24 cellular contexts compared by ENCODE assay signal in the genomic region with DNA sequence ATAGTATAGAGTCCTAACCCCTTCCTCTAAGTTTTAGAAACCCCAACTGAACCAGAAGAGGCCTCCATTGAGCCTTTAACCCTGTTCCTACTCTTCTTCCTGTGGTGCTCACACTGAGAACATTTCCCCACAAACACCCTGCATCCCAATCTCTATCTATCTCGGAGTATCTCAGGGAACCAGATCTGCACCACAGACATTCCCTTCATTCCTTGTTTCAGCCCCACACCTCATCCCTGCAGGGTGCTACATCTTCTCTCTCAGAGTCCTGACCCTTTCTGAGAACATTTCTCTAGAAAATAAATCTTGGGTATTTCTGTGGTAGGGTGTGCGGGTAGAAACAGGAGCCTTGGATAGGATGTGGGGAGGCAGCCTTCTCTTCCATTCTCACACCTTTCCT.
DNase-seq lines count a peak whose midpoint lies in the region; ATAC-seq, FAIRE-seq and TF ChIP-seq lines count a peak whose summit lies in the region.
"Had no signal": no experiment of that assay in that cellular context is flagged by ENCODE, and none has a peak within 500 bp of the region (broad histone marks: within the 10 kb centered on the region; RNA-seq: fewer than 3 reads in every experiment).

No MANE protein-coding gene starts in this region.

- H3K4ac ChIP-seq in mesenchymal stem cell (ENCODE audit: low read depth in 1 of 2, low read length in 2 of 2) = no peak overlapping the region

- H3K27ac Mint-ChIP-seq in T-helper 17 cell (peak overlapping the region; percentile 49), endothelial cell (ENCODE audit: unreplicated experiment) (no peak overlapping the region)
- H3K27ac Mint-ChIP-seq: HFFc6 had no signal

- H3K27ac ChIP-seq in A549 = peak overlapping the region; percentile 25 to 62; a peak in 5 of 6 replicates
- H3K27ac ChIP-seq in mesenchymal stem cell (ENCODE audit: low read length, poor library complexity, severe bottlenecking) = peak overlapping the region; percentile 66

- H3K27me3 Mint-ChIP-seq in T-helper 17 cell (peaks cover 30% of the 10 kb centered on the region), endothelial cell (ENCODE audit: unreplicated experiment) (no peaks in the 10 kb centered on the region)

- H3K27me3 ChIP-seq in mesenchymal stem cell (ENCODE audit: control insufficient read depth in 1 of 2, insufficient read depth in 1 of 2, low read length in 2 of 2) = no peaks in the 10 kb centered on the region
- H3K27me3 ChIP-seq: BE2C had no signal

- H2BK5ac ChIP-seq in mesenchymal stem cell (ENCODE audit: low read depth, low read length, poor library complexity, severe bottlenecking) = no peak overlapping the region

- H3K9me3 ChIP-seq in A549 (no peaks in the 10 kb centered on the region), T-helper 17 cell (ENCODE audit: control insufficient read depth, low read length, poor library complexity, severe bottlenecking) (no peaks in the 10 kb centered on the region), mesenchymal stem cell (ENCODE audit: control insufficient read depth, low read length) (no peaks in the 10 kb centered on the region)
- H3K9me3 ChIP-seq: BE2C had no signal

- H3K9me3 Mint-ChIP-seq in endothelial cell (ENCODE audit: unreplicated experiment) = no peaks in the 10 kb centered on the region
- H3K9me3 Mint-ChIP-seq: CD8-positive, alpha-beta memory T cell; HFFc6 had no signal

- H2BK15ac ChIP-seq in mesenchymal stem cell (ENCODE audit: low read depth, poor library complexity, severe bottlenecking) = no peak overlapping the region

- H2BK120ac ChIP-seq in mesenchymal stem cell (ENCODE audit: low read depth, low read length) = no peak overlapping the region

- peak overlapping the region; percentile 3; the same call in 1 of the 3 replicates for H3K4me2 ChIP-seq in A549
- no peak overlapping the region for H3K4me2 ChIP-seq in mesenchymal stem cell (ENCODE audit: low read length, poor library complexity, severe bottlenecking)

- H3K4me3 Mint-ChIP-seq in T-helper 17 cell (no peak overlapping the region), endothelial cell (ENCODE audit: unreplicated experiment) (no peak overlapping the region)
- H3K4me3 Mint-ChIP-seq: CD4-positive, CD25-positive, alpha-beta regulatory T cell; CD8-positive, alpha-beta memory T cell; HFFc6 had no signal

- no peaks in the 10 kb centered on the region for H3K36me3 ChIP-seq in mesenchymal stem cell (ENCODE audit: control insufficient read depth in 1 of 2, insufficient read depth in 2 of 2, low read depth in 1 of 2, low read length in 2 of 2)
- H3K36me3 ChIP-seq: BE2C had no signal

- no peak overlapping the region for H3K23ac ChIP-seq in mesenchymal stem cell (ENCODE audit: low read length in 2 of 2)

- TF ChIP-seq POLR2A in A549 (IDR thresholded peaks at IDR 0.05; ENCODE audit: low read length) = no peak

- FAIRE-seq in A549 (lab: Jason Lieb, UNC) (no peak), GM19239 (lab: Jason Lieb, UNC) (no peak)
- FAIRE-seq: GM12892, GM18507, HTR-8/SVneo had no signal

- H3K79me1 ChIP-seq in mesenchymal stem cell (replicated peaks; ENCODE audit: low read length, poor library complexity, severe bottlenecking) = peaks cover 3% of the 10 kb centered on the region

- no peak overlapping the region for H2BK12ac ChIP-seq in mesenchymal stem cell (ENCODE audit: low read length in 2 of 2)

- H4K91ac ChIP-seq in mesenchymal stem cell (ENCODE audit: low read length) = no peak overlapping the region

- TF ChIP-seq EP300 in A549 (IDR thresholded peaks at IDR 0.05) = no peak

- in situ Hi-C loops in astrocyte of the spinal cord (cut with HindIII; ENCODE audit: low sequenced_read_pairs) = no loop called here

- peak overlapping the region; percentile 19 for H2AK5ac ChIP-seq in mesenchymal stem cell (ENCODE audit: low read length, severe bottlenecking)

- H3K4me1 ChIP-seq in A549 (peaks cover 75% of the 10 kb centered on the region), mesenchymal stem cell (ENCODE audit: control insufficient read depth, insufficient read depth, low read depth, low read length) (no peaks in the 10 kb centered on the region)

- no peak overlapping the region for H2AFZ ChIP-seq in mesenchymal stem cell (ENCODE audit: low read depth, low read length)

- CTCF ChIA-PET in A549 (lab: Yijun Ruan, JAX) = interaction anchor here (2.2 kb wide), 1 partner anchor 197 kb away, joined by 9 read pairs; no protein-coding TSS in a partner anchor

- peaks cover 4% of the 10 kb centered on the region for H3K4me1 Mint-ChIP-seq in T-helper 17 cell
- H3K4me1 Mint-ChIP-seq in endothelial cell (ENCODE audit: unreplicated experiment) = no peaks in the 10 kb centered on the region
- H3K4me1 Mint-ChIP-seq: CD4-positive, CD25-positive, alpha-beta regulatory T cell; CD8-positive, alpha-beta memory T cell had no signal

- ATAC-seq in A549 (no peak; a peak in 2 of 6 replicates), T-helper 17 cell (no peak)
- ATAC-seq: HCT116 had no signal

- TF ChIP-seq CTCF in A549 (IDR thresholded peaks at IDR 0.05) = no peak
- no peak for TF ChIP-seq CTCF in astrocyte of the spinal cord (IDR thresholded peaks at IDR 0.05; ENCODE audit: low read depth, low read length)
- TF ChIP-seq CTCF in endothelial cell (IDR thresholded peaks at IDR 0.05; ENCODE audit: unreplicated experiment) = no peak

- H4K8ac ChIP-seq in mesenchymal stem cell (ENCODE audit: low read length) = no peak overlapping the region

- H3K18ac ChIP-seq in mesenchymal stem cell (ENCODE audit: low read depth in 1 of 2, low read length in 2 of 2) = no peak overlapping the region

- no peak overlapping the region for H3K9ac ChIP-seq in mesenchymal stem cell (ENCODE audit: low read length)

- DNase-seq in A549 (ENCODE audit: low read depth in 1 of 2, low spot score in 1 of 2) (no peak), T-helper 17 cell (no peak), astrocyte of the spinal cord (ENCODE audit: low read depth, low spot score) (peak; percentile 22), mesenchymal stem cell (no peak), amygdala (lab: John Stamatoyannopoulos, UW) (no peak), NCI-H146 treated with DMSO at 0.1 percent for 48 hours (lab: John Stamatoyannopoulos, UW; ENCODE audit: unreplicated experiment) (no peak), GM19239 (ENCODE audit: insufficient read length, low spot score) (no peak), endothelial cell (ENCODE audit: low spot score) (no peak)
- DNase-seq: ACHN; BE2C; C1 segment of cervical spinal cord; CD4-positive, CD25-positive, alpha-beta regulatory T cell; CD8-positive, alpha-beta memory T cell; COR-L47; DMS79; GDM1; H7; HFFc6; IMR-90; KBM-7 had no signal

- H3K14ac ChIP-seq in mesenchymal stem cell (ENCODE audit: low read length in 2 of 2) = no peak overlapping the region

- no peak for TF ChIP-seq RAD21 in A549 (conservative IDR thresholded peaks at IDR 0.05 in 1 of 2, IDR thresholded peaks at IDR 0.05 in 1 of 2)

- 98% methylated on average over 2 of the region's 2 CpGs for WGBS in A549 (ENCODE audit: missing lambda C conversion rate)
- 56% methylated on average over 1 of the region's 2 CpGs for WGBS in mesenchymal stem cell

- H3K4me3 ChIP-seq in A549 (no peak overlapping the region), astrocyte of the spinal cord (ENCODE audit: low read depth, low read length) (no peak overlapping the region), mesenchymal stem cell (ENCODE audit: insufficient read depth in 1 of 2, low read depth in 1 of 2, low read length in 2 of 2) (no peak overlapping the region)

- peaks cover 2% of the 10 kb centered on the region for H3K36me3 Mint-ChIP-seq in T-helper 17 cell (ENCODE audit: low read depth)
- H3K36me3 Mint-ChIP-seq in endothelial cell (ENCODE audit: low read depth, unreplicated experiment) = no peaks in the 10 kb centered on the region
- H3K36me3 Mint-ChIP-seq: CD4-positive, CD25-positive, alpha-beta regulatory T cell; CD8-positive, alpha-beta memory T cell had no signal

- POLR2A ChIA-PET in A549 (lab: Yijun Ruan, JAX) = no interaction called here

TF ChIP-seq in A549, 52 proteins besides CTCF, POLR2A, EP300 and RAD21:
- TF ChIP-seq HDAC2 (IDR thresholded peaks at IDR 0.05) = no peak
- TF ChIP-seq EHF (CRISPR knock-in tag; IDR thresholded peaks at IDR 0.05) = no peak
- TF ChIP-seq PBX3 (IDR thresholded peaks at IDR 0.05) = no peak
- no peak for TF ChIP-seq RARB (CRISPR knock-in tag; IDR thresholded peaks at IDR 0.05)
- TF ChIP-seq CHD2 (IDR thresholded peaks at IDR 0.05; ENCODE audit: low read length, partially characterized antibody) = no peak
- no peak for TF ChIP-seq MAFK (IDR thresholded peaks at IDR 0.05; ENCODE audit: partially characterized antibody)
- no peak for TF ChIP-seq MAZ (IDR thresholded peaks at IDR 0.05; ENCODE audit: borderline replicate concordance, low read depth, low read length)
- TF ChIP-seq FOXS1 (CRISPR knock-in tag; IDR thresholded peaks at IDR 0.05) = no peak
- no peak for TF ChIP-seq NFE2L2 (conservative IDR thresholded peaks at IDR 0.05; ENCODE audit: low read length)
- no peak for TF ChIP-seq CEBPB (IDR thresholded peaks at IDR 0.05)
- TF ChIP-seq HOXB13 (CRISPR knock-in tag; IDR thresholded peaks at IDR 0.05; ENCODE audit: low read depth) = no peak
- no peak for TF ChIP-seq HEYL (CRISPR knock-in tag; IDR thresholded peaks at IDR 0.05)
- no peak for TF ChIP-seq CHD4 (IDR thresholded peaks at IDR 0.05; ENCODE audit: borderline replicate concordance)
- TF ChIP-seq GATA3 (IDR thresholded peaks at IDR 0.05; ENCODE audit: borderline replicate concordance) = no peak
- TF ChIP-seq SMC3 (IDR thresholded peaks at IDR 0.05) = no peak
- no peak for TF ChIP-seq EHMT2 (IDR thresholded peaks at IDR 0.05; ENCODE audit: low read depth)
- no peak for TF ChIP-seq ZSCAN20 (CRISPR knock-in tag; IDR thresholded peaks at IDR 0.05)
